In the genomic region with DNA sequence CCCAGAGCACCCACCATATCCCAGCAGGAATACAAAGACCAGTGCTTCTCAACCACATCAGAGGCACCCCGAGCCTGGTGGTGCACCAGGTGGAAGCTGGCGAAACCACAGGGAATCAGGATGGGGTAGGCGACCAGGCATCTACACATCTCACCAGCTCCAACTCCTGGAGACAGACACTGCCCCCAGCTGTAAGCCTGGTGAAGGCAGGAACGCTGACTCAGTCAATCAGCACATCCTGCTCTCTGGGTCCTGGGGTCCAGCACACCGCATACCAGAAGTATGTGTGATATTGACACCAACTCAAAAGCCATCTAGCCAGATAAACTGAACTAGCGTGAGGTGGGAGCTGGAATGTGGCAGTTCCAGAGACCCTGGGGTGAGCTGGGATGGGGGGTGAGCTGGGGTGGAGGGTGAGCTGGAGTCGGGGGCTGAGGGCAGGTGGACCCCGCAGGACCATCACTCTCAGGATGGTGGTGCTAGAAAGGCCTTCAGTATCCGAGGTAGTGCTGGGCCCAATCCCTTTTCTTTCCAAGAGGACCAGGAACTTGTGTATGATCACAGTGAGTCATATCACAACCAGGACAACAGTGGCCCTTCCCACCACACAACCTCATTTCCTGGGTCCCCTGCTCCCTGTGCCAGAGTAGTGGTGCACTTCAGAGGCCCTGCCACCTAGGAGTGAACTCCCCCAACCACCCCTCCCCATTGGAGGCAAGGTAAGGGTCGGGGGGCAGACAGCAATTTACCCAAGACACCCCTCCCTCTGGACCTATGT, we compare ENCODE assay signal across 1 cellular context.
TF ChIP-seq lines count a peak whose summit lies in the region.

No MANE protein-coding gene starts in this region.

TF ChIP-seq in IMR-90, 13 proteins besides CTCF, POLR2A, EP300 and RAD21:
- TF ChIP-seq MAFK (IDR thresholded peaks at IDR 0.05; ENCODE audit: low read depth, low read length), result peak; percentile 87
- TF ChIP-seq, protein P1, sequence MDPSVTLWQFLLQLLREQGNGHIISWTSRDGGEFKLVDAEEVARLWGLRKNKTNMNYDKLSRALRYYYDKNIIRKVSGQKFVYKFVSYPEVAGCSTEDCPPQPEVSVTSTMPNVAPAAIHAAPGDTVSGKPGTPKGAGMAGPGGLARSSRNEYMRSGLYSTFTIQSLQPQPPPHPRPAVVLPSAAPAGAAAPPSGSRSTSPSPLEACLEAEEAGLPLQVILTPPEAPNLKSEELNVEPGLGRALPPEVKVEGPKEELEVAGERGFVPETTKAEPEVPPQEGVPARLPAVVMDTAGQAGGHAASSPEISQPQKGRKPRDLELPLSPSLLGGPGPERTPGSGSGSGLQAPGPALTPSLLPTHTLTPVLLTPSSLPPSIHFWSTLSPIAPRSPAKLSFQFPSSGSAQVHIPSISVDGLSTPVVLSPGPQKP (IDR thresholded peaks at IDR 0.05; ENCODE audit: borderline replicate concordance, low read depth, low read length), result no peak
